Comparison of ENCODE assay signal across 1 cellular context in the genomic region with DNA sequence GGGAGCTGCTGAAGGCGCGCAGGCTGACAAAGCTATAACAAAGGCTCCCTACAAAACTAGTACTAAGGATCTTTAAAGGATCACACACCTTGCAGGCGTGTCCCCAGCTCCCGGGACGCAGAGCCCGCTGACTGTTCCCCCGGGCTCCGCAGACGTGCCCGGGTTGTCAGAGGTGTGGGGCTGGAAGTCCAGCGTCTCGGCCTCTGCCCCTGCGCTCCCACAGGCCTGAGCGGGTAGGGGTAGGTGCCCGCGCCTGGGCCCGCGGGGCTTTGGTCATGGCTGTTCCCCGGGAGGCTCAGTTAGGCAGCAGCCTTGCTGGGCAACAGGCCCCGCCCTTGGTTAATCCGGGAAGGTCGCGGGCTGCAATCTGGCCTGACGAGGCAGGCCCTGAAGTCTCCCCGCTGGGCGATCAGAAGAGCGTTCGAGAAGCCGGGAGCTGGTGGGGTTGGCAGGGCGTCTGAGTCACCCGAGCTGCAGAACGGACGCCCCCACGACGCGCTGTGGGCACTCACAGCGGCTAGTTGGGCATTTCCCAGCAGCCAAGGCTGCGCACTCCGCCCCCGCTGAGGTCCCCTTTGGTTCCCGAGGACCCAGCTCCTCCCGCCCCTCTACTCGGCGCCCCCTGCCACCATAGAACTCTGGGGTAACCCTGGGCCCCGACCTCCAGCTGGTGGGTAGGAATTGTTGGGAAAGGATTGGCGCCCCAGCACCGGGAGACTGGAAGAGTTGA.
TF ChIP-seq lines count a peak whose summit lies in the region.

No MANE protein-coding gene starts in this region.

TF ChIP-seq in GM23338, 12 proteins besides CTCF, POLR2A, EP300 and RAD21 (continued from another document):
- TF ChIP-seq REST (IDR thresholded peaks at IDR 0.05; ENCODE audit: unreplicated experiment): no peak
